Comparison of ENCODE assay signal across 24 cellular contexts in genomic region chrX:108332281-108332680, GRCh38.
DNase-seq lines count a peak whose midpoint lies in the region; ATAC-seq, FAIRE-seq and TF ChIP-seq lines count a peak whose summit lies in the region.
"Had no signal": no experiment of that assay in that cellular context is flagged by ENCODE, and none has a peak within 500 bp of the region (broad histone marks: within the 10 kb centered on the region; RNA-seq: fewer than 3 reads in every experiment).

No MANE protein-coding gene starts in this region.

- H2BK5ac ChIP-seq in trophoblast cell (ENCODE audit: low read depth, low read length, poor library complexity) = no peak overlapping the region

- no peak overlapping the region for H3K4me3 ChIP-seq in astrocyte (ENCODE audit: insufficient read depth, low read depth, low read length)
- H3K4me3 ChIP-seq in breast epithelium = no peak overlapping the region
- H3K4me3 ChIP-seq in trophoblast cell (ENCODE audit: low read depth, low read length) = no peak overlapping the region
- H3K4me3 ChIP-seq: dorsolateral prefrontal cortex, Peyer's patch, psoas muscle, SJCRH30 had no signal

- no peak overlapping the region for H3K23ac ChIP-seq in trophoblast cell (ENCODE audit: low read length)

- no peaks in the 10 kb centered on the region for H3K36me3 Mint-ChIP-seq in astrocyte (ENCODE audit: low read depth, unreplicated experiment)
- H3K36me3 Mint-ChIP-seq: activated naive CD8-positive, alpha-beta T cell; CD4-positive, CD25-positive, alpha-beta regulatory T cell; memory B cell; stimulated activated memory B cell treated with anti-CD40 and anti-IgM and Interleukin-4, amounts not matched to agents 10 μg/mL and 1 μg/mL and 100 μg/mL, for 72 hours; T-cell had no signal

- no peak overlapping the region for H3K4me3 Mint-ChIP-seq in astrocyte (ENCODE audit: unreplicated experiment)
- H3K4me3 Mint-ChIP-seq: activated naive CD8-positive, alpha-beta T cell; activated T-helper 1 cell treated with anti-CD3 and anti-CD28 coated beads, Interleukin-12 subunit alpha, Interleukin-12 subunit beta, Interleukin-2, Interleukin-4 antibody, amounts not matched to agents 30 ng/mL and 10 ng/mL and 1 ng/mL, durations not matched to agents 14 hours and 24 hours and 36 hours; CD4-positive, CD25-positive, alpha-beta regulatory T cell; memory B cell; stimulated activated memory B cell treated with anti-CD40 and anti-IgM and Interleukin-4, amounts not matched to agents 10 μg/mL and 1 μg/mL and 100 μg/mL, for 72 hours; T-cell had no signal

- no peaks in the 10 kb centered on the region for H4K20me1 ChIP-seq in astrocyte (ENCODE audit: insufficient read depth, low read length)

- no peak overlapping the region for H4K91ac ChIP-seq in trophoblast cell (ENCODE audit: low read depth, low read length)

- no peak overlapping the region for H3K14ac ChIP-seq in trophoblast cell (ENCODE audit: low read length)

- no peak for TF ChIP-seq POLR2A in breast epithelium (IDR thresholded peaks at IDR 0.05)

- ATAC-seq in GM18907 (IDR thresholded peaks at IDR 0.05; ENCODE audit: unreplicated experiment) (peak; percentile 71), GM19468 (IDR thresholded peaks at IDR 0.05; ENCODE audit: extremely low read depth, unreplicated experiment) (peak; percentile 40), HG02981 (IDR thresholded peaks at IDR 0.05; ENCODE audit: unreplicated experiment) (peak; percentile 65)
- ATAC-seq: left cardiac atrium; psoas muscle; stimulated activated memory B cell treated with anti-CD40 and anti-IgM and Interleukin-4, amounts not matched to agents 10 μg/mL and 1 μg/mL and 100 μg/mL, for 72 hours; T-cell had no signal

- FAIRE-seq in astrocyte (lab: Jason Lieb, UNC) = peak; percentile 93
- FAIRE-seq: H1 had no signal

- H2AFZ ChIP-seq in astrocyte (ENCODE audit: low read depth, low read length) (no peak overlapping the region), trophoblast cell (ENCODE audit: insufficient read depth, low read length, poor library complexity) (no peak overlapping the region)

- DNase-seq in astrocyte (ENCODE audit: low read depth) (no peak), breast epithelium (ENCODE audit: low spot score in 2 of 2) (no peak), hippocampal formation (lab: John Stamatoyannopoulos, UW) (no peak), trophoblast cell (no peak), NCI-H345 (lab: John Stamatoyannopoulos, UW) (no peak)
- DNase-seq: activated CD4-positive, alpha-beta T cell treated with anti-CD3 and anti-CD28 coated beads for 48 hours; CD4-positive, CD25-positive, alpha-beta regulatory T cell; dorsolateral prefrontal cortex; head of caudate nucleus; left cardiac atrium; NCI-H1417; Peyer's patch; psoas muscle; SJCRH30; stimulated activated CD4-positive, alpha-beta T cell treated with anti-CD3 and anti-CD28 coated beads, Interleukin-2, amount 100 ng/mL, for 24 hours; T-cell had no signal

- H3K79me2 ChIP-seq in astrocyte (ENCODE audit: insufficient read depth, low read length) = no peaks in the 10 kb centered on the region
- H3K79me2 ChIP-seq in trophoblast cell (ENCODE audit: control insufficient read depth, insufficient read depth, low read length, poor library complexity) = no peaks in the 10 kb centered on the region

- no peak overlapping the region for H3K27ac Mint-ChIP-seq in astrocyte (ENCODE audit: unreplicated experiment)
- H3K27ac Mint-ChIP-seq: activated naive CD8-positive, alpha-beta T cell; activated T-helper 1 cell treated with anti-CD3 and anti-CD28 coated beads, Interleukin-12 subunit alpha, Interleukin-12 subunit beta, Interleukin-2, Interleukin-4 antibody, amounts not matched to agents 30 ng/mL and 10 ng/mL and 1 ng/mL, durations not matched to agents 14 hours and 24 hours and 36 hours; CD4-positive, CD25-positive, alpha-beta regulatory T cell; memory B cell; stimulated activated memory B cell treated with anti-CD40 and anti-IgM and Interleukin-4, amounts not matched to agents 10 μg/mL and 1 μg/mL and 100 μg/mL, for 72 hours; T-cell had no signal

- no CpG with 5 or more reads among the region's 1 CpG for WGBS in trophoblast cell (ENCODE audit: extremely low coverage, insufficient coverage, insufficient read length)

- no peak overlapping the region for H3K18ac ChIP-seq in trophoblast cell (ENCODE audit: low read length)

- no peaks in the 10 kb centered on the region for H3K4me1 Mint-ChIP-seq in astrocyte (ENCODE audit: low read depth, unreplicated experiment)
- H3K4me1 Mint-ChIP-seq: CD4-positive, CD25-positive, alpha-beta regulatory T cell; memory B cell; stimulated activated memory B cell treated with anti-CD40 and anti-IgM and Interleukin-4, amounts not matched to agents 10 μg/mL and 1 μg/mL and 100 μg/mL, for 72 hours; T-cell had no signal

- H3K27me3 ChIP-seq in astrocyte (ENCODE audit: insufficient read depth, low read length) (no peaks in the 10 kb centered on the region), breast epithelium (peaks cover 0 to 16% of the 10 kb centered on the region in 2 donors), trophoblast cell (ENCODE audit: insufficient read depth, low read length) (no peaks in the 10 kb centered on the region)
- H3K27me3 ChIP-seq: Peyer's patch, SJCRH30 had no signal

- no peak overlapping the region for H4K12ac ChIP-seq in trophoblast cell (ENCODE audit: low read depth, low read length)

- no peak overlapping the region for H3K4me2 ChIP-seq in astrocyte (ENCODE audit: low read length)
- no peak overlapping the region for H3K4me2 ChIP-seq in trophoblast cell (ENCODE audit: low read length)

- no peak overlapping the region for H3K27ac ChIP-seq in astrocyte (ENCODE audit: low read depth, low read length)
- H3K27ac ChIP-seq in breast epithelium = no peak overlapping the region
- no peak overlapping the region for H3K27ac ChIP-seq in trophoblast cell (ENCODE audit: low read depth, low read length)
- H3K27ac ChIP-seq: dorsolateral prefrontal cortex, Peyer's patch, psoas muscle, SJCRH30 had no signal

- H3K4me1 ChIP-seq in astrocyte (ENCODE audit: insufficient read depth, low read length) (no peaks in the 10 kb centered on the region), breast epithelium (no peaks in the 10 kb centered on the region), trophoblast cell (ENCODE audit: control insufficient read depth in 1 of 2, insufficient read depth in 2 of 2, low read length in 2 of 2) (no peaks in the 10 kb centered on the region)
- H3K4me1 ChIP-seq: Peyer's patch, psoas muscle, SJCRH30 had no signal

- no peak for TF ChIP-seq CTCF in astrocyte (IDR thresholded peaks at IDR 0.05; ENCODE audit: insufficient read depth, low read depth, low read length)
- no peak for TF ChIP-seq CTCF in breast epithelium (IDR thresholded peaks at IDR 0.05)

- H3K4ac ChIP-seq in trophoblast cell (ENCODE audit: low read depth, low read length) = no peak overlapping the region

- no peaks in the 10 kb centered on the region for H3K36me3 ChIP-seq in astrocyte (ENCODE audit: insufficient read depth, low read length)
- no peaks in the 10 kb centered on the region for H3K36me3 ChIP-seq in breast epithelium
- no peaks in the 10 kb centered on the region for H3K36me3 ChIP-seq in trophoblast cell (ENCODE audit: control insufficient read depth in 1 of 2, insufficient read depth in 2 of 2, low read length in 2 of 2)
- H3K36me3 ChIP-seq: Peyer's patch, SJCRH30 had no signal

- no peak overlapping the region for H2AK5ac ChIP-seq in trophoblast cell (ENCODE audit: low read length)

- H3K79me1 ChIP-seq in trophoblast cell (ENCODE audit: low read length) = no peaks in the 10 kb centered on the region

- H3K9me3 ChIP-seq in astrocyte (ENCODE audit: insufficient read depth, low read depth, low read length) = no peaks in the 10 kb centered on the region
- no peaks in the 10 kb centered on the region for H3K9me3 ChIP-seq in breast epithelium
- no peaks in the 10 kb centered on the region for H3K9me3 ChIP-seq in trophoblast cell (ENCODE audit: insufficient read depth, low read depth, low read length)
- H3K9me3 ChIP-seq: Peyer's patch, psoas muscle, SJCRH30 had no signal

- no peaks in the 10 kb centered on the region for H3K9me3 Mint-ChIP-seq in astrocyte (ENCODE audit: unreplicated experiment)
- H3K9me3 Mint-ChIP-seq: activated T-helper 1 cell treated with anti-CD3 and anti-CD28 coated beads, Interleukin-12 subunit alpha, Interleukin-12 subunit beta, Interleukin-2, Interleukin-4 antibody, amounts not matched to agents 30 ng/mL and 10 ng/mL and 1 ng/mL, durations not matched to agents 14 hours and 24 hours and 36 hours; memory B cell; stimulated activated memory B cell treated with anti-CD40 and anti-IgM and Interleukin-4, amounts not matched to agents 10 μg/mL and 1 μg/mL and 100 μg/mL, for 72 hours; T-cell had no signal

- H4K8ac ChIP-seq in trophoblast cell (ENCODE audit: low read depth, low read length) = no peak overlapping the region

- H2BK12ac ChIP-seq in trophoblast cell (ENCODE audit: low read length) = no peak overlapping the region

- H2BK120ac ChIP-seq in trophoblast cell (ENCODE audit: insufficient read depth, low read length, poor library complexity) = no peak overlapping the region

- H3K9ac ChIP-seq in astrocyte (ENCODE audit: low read length) = no peak overlapping the region
- H3K9ac ChIP-seq in trophoblast cell (ENCODE audit: low read length) = no peak overlapping the region

- H3K27me3 Mint-ChIP-seq in astrocyte (ENCODE audit: low read depth, unreplicated experiment) = no peaks in the 10 kb centered on the region
- H3K27me3 Mint-ChIP-seq: memory B cell; stimulated activated memory B cell treated with anti-CD40 and anti-IgM and Interleukin-4, amounts not matched to agents 10 μg/mL and 1 μg/mL and 100 μg/mL, for 72 hours had no signal

- intact Hi-C loops in breast epithelium (cut with DNase I; ENCODE audit: low total_unique reads) = no loop called here
